8 cellular contexts compared by ENCODE assay signal in genomic region chr12:6890789-6891624, GRCh38. TPM values are rescaled to one million over a fixed set of nuclear protein-coding genes. Genes with fewer than 3 reads are reported as not detected.
DNase-seq lines count a peak whose midpoint lies in the region; ATAC-seq and TF ChIP-seq lines count a peak whose summit lies in the region.

No MANE protein-coding gene starts in this region.

- H3K27ac ChIP-seq in KOPT-K1 (ENCODE audit: low read depth, low read length, poor library complexity, severe bottlenecking) (peak overlapping the region; percentile 94), Panc1 (ENCODE audit: low read length) (peak overlapping the region; percentile 95), esophagus squamous epithelium (peak overlapping the region; percentile 86 to 92 (median 88))

- ATAC-seq in GM21786 (IDR thresholded peaks at IDR 0.05; ENCODE audit: unreplicated experiment) (peak; percentile 90), Panc1 (peak; percentile 98), naive B cell (ENCODE audit: low read depth in 2 of 2) (peak; percentile 93 to 95)
- peak; percentile 96 for ATAC-seq in activated T-cell treated with anti-CD3 and anti-CD28 coated beads, Interleukin-2, amount 50 U/mL, for 72 hours (replicated peaks in 1 of 2)
- peak; percentile 97 for ATAC-seq in stimulated activated effector memory CD8-positive, alpha-beta T cell treated with anti-CD3 and anti-CD28 coated beads, Interleukin-12 subunit alpha, Interleukin-12 subunit beta, amount 100 ng/mL, for 72 hours

- intact Hi-C loops in Panc1 (cut with micrococcal nuclease; ENCODE audit: unreplicated experiment) (no loop called here), esophagus squamous epithelium (cut with DNase I) (no loop called here)

- H3K9me3 ChIP-seq in KOPT-K1 (ENCODE audit: insufficient read depth, low read length, poor library complexity, severe bottlenecking) (no peaks in the 10 kb centered on the region), Panc1 (ENCODE audit: control insufficient read depth, insufficient read depth, low read depth, low read length) (no peaks in the 10 kb centered on the region), esophagus squamous epithelium (no peaks in the 10 kb centered on the region)

- CTCF ChIA-PET in Panc1 (lab: Charles Lee): interaction anchor here (0.5 to 1.0 kb wide), 3 partner anchors 18 to 53 kb away, joined by 4 to 6 read pairs (median 4); partner anchors contain the start of genes C12orf57 and SPSB2

- peak overlapping the region; percentile 49 to 76 for H3K4me3 ChIP-seq in Panc1 (ENCODE audit: low read depth in 2 of 2, low read length in 2 of 2)
- peak overlapping the region; percentile 29 to 61 (median 50) for H3K4me3 ChIP-seq in esophagus squamous epithelium

- TF ChIP-seq POLR2A in esophagus squamous epithelium (IDR thresholded peaks at IDR 0.05): peak in 3 of 4 donors; percentile 34 to 67 (median 44)

- no peaks in the 10 kb centered on the region for H3K36me3 Mint-ChIP-seq in activated T-cell treated with anti-CD3 and anti-CD28 coated beads, Interleukin-2, amount 50 U/mL, for 72 hours (ENCODE audit: insufficient read depth in 2 of 2)
- no peaks in the 10 kb centered on the region for H3K36me3 Mint-ChIP-seq in naive B cell
- no peaks in the 10 kb centered on the region for H3K36me3 Mint-ChIP-seq in stimulated activated effector memory CD8-positive, alpha-beta T cell treated with anti-CD3 and anti-CD28 coated beads, Interleukin-12 subunit alpha, Interleukin-12 subunit beta, amount 100 ng/mL, for 72 hours

- peak overlapping the region; percentile 79 to 91 for H3K4me3 Mint-ChIP-seq in activated T-cell treated with anti-CD3 and anti-CD28 coated beads, Interleukin-2, amount 50 U/mL, for 72 hours
- peak overlapping the region; percentile 80 to 94 (median 92) for H3K4me3 Mint-ChIP-seq in naive B cell
- H3K4me3 Mint-ChIP-seq in stimulated activated effector memory CD8-positive, alpha-beta T cell treated with anti-CD3 and anti-CD28 coated beads, Interleukin-12 subunit alpha, Interleukin-12 subunit beta, amount 100 ng/mL, for 72 hours: peak overlapping the region; percentile 75

- DNase-seq in Daoy (ENCODE audit: low read depth) (peak; percentile 99), Panc1 (ENCODE audit: low read depth, low spot score) (no peak), esophagus squamous epithelium (lab: John Stamatoyannopoulos, UW) (peak; percentile 71), naive B cell (peak; percentile 97)
- DNase-seq in activated T-cell treated with anti-CD3 and anti-CD28 coated beads, Interleukin-2, amount 50 U/mL, for 72 hours: peak; percentile 99 to 100
- DNase-seq in stimulated activated effector memory CD8-positive, alpha-beta T cell treated with anti-CD3 and anti-CD28 coated beads, Interleukin-12 subunit alpha, Interleukin-12 subunit beta, amount 100 ng/mL, for 72 hours (ENCODE audit: low spot score in 2 of 2): peak; percentile 99

- peak overlapping the region; percentile 97 for H3K27ac Mint-ChIP-seq in activated T-cell treated with anti-CD3 and anti-CD28 coated beads, Interleukin-2, amount 50 U/mL, for 72 hours
- H3K27ac Mint-ChIP-seq in naive B cell: peak overlapping the region; percentile 86 to 98 (median 94)
- H3K27ac Mint-ChIP-seq in stimulated activated effector memory CD8-positive, alpha-beta T cell treated with anti-CD3 and anti-CD28 coated beads, Interleukin-12 subunit alpha, Interleukin-12 subunit beta, amount 100 ng/mL, for 72 hours: peak overlapping the region; percentile 93

- in situ Hi-C loops in Panc1 (cut with HindIII; ENCODE audit: low pct_unique_long_range_greater_than_20kb, low sequenced_read_pairs): no loop called here

- H3K36me3 ChIP-seq in KOPT-K1 (ENCODE audit: insufficient read depth, low read length): no peaks in the 10 kb centered on the region
- no peaks in the 10 kb centered on the region for H3K36me3 ChIP-seq in Panc1 (ENCODE audit: control insufficient read depth, insufficient read depth, low read length)
- H3K36me3 ChIP-seq in esophagus squamous epithelium: no peaks in the 10 kb centered on the region

- H3K27me3 ChIP-seq in Panc1 (ENCODE audit: control insufficient read depth, insufficient read depth, low read length) (no peaks in the 10 kb centered on the region), esophagus squamous epithelium (no peaks in the 10 kb centered on the region)

- H3K9me3 Mint-ChIP-seq in activated T-cell treated with anti-CD3 and anti-CD28 coated beads, Interleukin-2, amount 50 U/mL, for 72 hours: no peaks in the 10 kb centered on the region
- H3K9me3 Mint-ChIP-seq in naive B cell: no peaks in the 10 kb centered on the region
- no peaks in the 10 kb centered on the region for H3K9me3 Mint-ChIP-seq in stimulated activated effector memory CD8-positive, alpha-beta T cell treated with anti-CD3 and anti-CD28 coated beads, Interleukin-12 subunit alpha, Interleukin-12 subunit beta, amount 100 ng/mL, for 72 hours

- POLR2A ChIA-PET in Panc1 (lab: Charles Lee): interaction anchor here (0.6 to 1.0 kb wide), 2 partner anchors 19 to 172 kb away, joined by 3 read pairs; no protein-coding TSS in a partner anchor

- peak; percentile 93 for TF ChIP-seq CTCF in Panc1 (IDR thresholded peaks at IDR 0.05)
- TF ChIP-seq CTCF in esophagus squamous epithelium (IDR thresholded peaks at IDR 0.05): peak; percentile 78 to 97 (median 92)

- no TSS peak for BruUV-seq in Panc1 (replicated peaks; lab: Mats Ljungman, UMichigan)

- 0 out of 2 replicates have a peak, but pooled peaks cover 4% of the 10 kb centered on the region for H3K4me1 ChIP-seq in Panc1 (ENCODE audit: control insufficient read depth, insufficient read depth, low read length)
- peaks cover 3 to 40% (median 6%) of the 10 kb centered on the region in 3 donors for H3K4me1 ChIP-seq in esophagus squamous epithelium

- 2 to 15% methylated on average over 6 to 23 of the region's 67 CpGs for WGBS in esophagus squamous epithelium, 2 donors

- H3K27me3 Mint-ChIP-seq in activated T-cell treated with anti-CD3 and anti-CD28 coated beads, Interleukin-2, amount 50 U/mL, for 72 hours (ENCODE audit: low read depth): no peaks in the 10 kb centered on the region
- no peaks in the 10 kb centered on the region for H3K27me3 Mint-ChIP-seq in naive B cell

- peaks cover 31% of the 10 kb centered on the region for H3K4me1 Mint-ChIP-seq in activated T-cell treated with anti-CD3 and anti-CD28 coated beads, Interleukin-2, amount 50 U/mL, for 72 hours (ENCODE audit: low read depth)
- H3K4me1 Mint-ChIP-seq in naive B cell: peaks cover 10 to 15% (median 15%) of the 10 kb centered on the region in 3 donors
- H3K4me1 Mint-ChIP-seq in stimulated activated effector memory CD8-positive, alpha-beta T cell treated with anti-CD3 and anti-CD28 coated beads, Interleukin-12 subunit alpha, Interleukin-12 subunit beta, amount 100 ng/mL, for 72 hours: peaks cover 13% of the 10 kb centered on the region

RNA-seq across cellular contexts. Expression of gene LRRC23, which starts 13.6 kb away (rescaled TPM):
- 7.0 and 16.1 TPM in 2 replicates for total RNA-seq in Daoy (2014; rRNA removed; shearing (Covaris generic))
- 6.5 TPM for total RNA-seq in Panc1 (2021; ENCODE audit: unreplicated experiment)
- 8.2 TPM for polyA plus RNA-seq in Panc1 (2012; ENCODE audit: insufficient read length)
- total RNA-seq in activated T-cell treated with anti-CD3 and anti-CD28 coated beads, Interleukin-2, amount 50 U/mL, for 72 hours: 10 to 100 TPM in 1 of 2 donors, 1 to 10 TPM in 1; 8.6 to 11.3 TPM
- 1 to 10 TPM; 2.3 to 5.9 (median 4.8) TPM for total RNA-seq in esophagus squamous epithelium
- polyA plus RNA-seq in naive B cell (ENCODE audit: low read depth in 6 of 6): 1 to 10 TPM; 4.1 to 8.7 (median 7.1) TPM

RNA-seq across cellular contexts. Expression of gene SPSB2, which starts 17.9 kb away (rescaled TPM):
- total RNA-seq in Daoy (2014; rRNA removed; shearing (Covaris generic)): 2.9 and 8.3 TPM in 2 replicates
- total RNA-seq in Panc1 (2021; ENCODE audit: unreplicated experiment): 11.6 TPM
- polyA plus RNA-seq in Panc1 (2012; ENCODE audit: insufficient read length): 10.6 TPM
- total RNA-seq in activated T-cell treated with anti-CD3 and anti-CD28 coated beads, Interleukin-2, amount 50 U/mL, for 72 hours: 10 to 100 TPM in 1 of 2 donors, 1 to 10 TPM in 1; 9.6 to 10.4 TPM
- total RNA-seq in esophagus squamous epithelium: 10 to 100 TPM in 1 of 4 donors, 1 to 10 TPM in 3; 4.3 to 15.8 (median 7.9) TPM
- polyA plus RNA-seq in naive B cell (ENCODE audit: low read depth in 6 of 6): 10 to 100 TPM in 2 of 6 donors, 1 to 10 TPM in 4; 7.9 to 15.5 (median 8.9) TPM

RNA-seq across cellular contexts. Expression of gene ENO2, which starts 23.4 kb away (rescaled TPM):
- 9.0 and 13.4 TPM in 2 replicates for total RNA-seq in Daoy (2014; rRNA removed; shearing (Covaris generic))
- total RNA-seq in Panc1 (2021; ENCODE audit: unreplicated experiment) (33.5 TPM), esophagus squamous epithelium (1 to 10 TPM; 5.0 to 8.0 (median 5.5) TPM)
- polyA plus RNA-seq in Panc1 (2012; ENCODE audit: insufficient read length): 70.3 TPM
- total RNA-seq in activated T-cell treated with anti-CD3 and anti-CD28 coated beads, Interleukin-2, amount 50 U/mL, for 72 hours: 100 to 1,000 TPM; 115 to 145 TPM
- 1 to 10 TPM; 3.8 to 8.4 (median 5.9) TPM for polyA plus RNA-seq in naive B cell (ENCODE audit: low read depth in 6 of 6)

RNA-seq across cellular contexts. Expression of gene TPI1, which starts 23.7 kb away (rescaled TPM):
- 1,485 and 1,599 TPM in 2 replicates for total RNA-seq in Daoy (2014; rRNA removed; shearing (Covaris generic))
- total RNA-seq in Panc1 (2021; ENCODE audit: unreplicated experiment): 693 TPM
- polyA plus RNA-seq in Panc1 (2012; ENCODE audit: insufficient read length): 1,013 TPM
- 100 to 1,000 TPM; 504 to 562 TPM for total RNA-seq in activated T-cell treated with anti-CD3 and anti-CD28 coated beads, Interleukin-2, amount 50 U/mL, for 72 hours
- 100 to 1,000 TPM; 547 to 938 (median 723) TPM for total RNA-seq in esophagus squamous epithelium
- 100 to 1,000 TPM; 294 to 712 (median 357) TPM for polyA plus RNA-seq in naive B cell (ENCODE audit: low read depth in 6 of 6)

RNA-seq across cellular contexts. Expression of gene ATN1, which starts 36.8 kb away (rescaled TPM):
- 3.3 and 5.4 TPM in 2 replicates for total RNA-seq in Daoy (2014; rRNA removed; shearing (Covaris generic))
- total RNA-seq in Panc1 (2021; ENCODE audit: unreplicated experiment) (82.3 TPM), esophagus squamous epithelium (10 to 100 TPM; 12.2 to 28.8 (median 22.2) TPM)
- 95.7 TPM for polyA plus RNA-seq in Panc1 (2012; ENCODE audit: insufficient read length)
- total RNA-seq in activated T-cell treated with anti-CD3 and anti-CD28 coated beads, Interleukin-2, amount 50 U/mL, for 72 hours: 10 to 100 TPM; 51.4 to 64.9 TPM
- 1 to 10 TPM in 3 of 6 donors, under 1 TPM in 2, not detected in 1; 0.57 to 2.2 (median 1.1) TPM for polyA plus RNA-seq in naive B cell (ENCODE audit: low read depth in 6 of 6)
